Comparison of ENCODE assay signal across 26 cellular contexts in genomic region chr11:68015467-68015866, GRCh38. TPM values are rescaled to one million over a fixed set of nuclear protein-coding genes. Genes with fewer than 3 reads are reported as not detected.
"Had no signal": no experiment of that assay in that cellular context is flagged by ENCODE, and none has a peak within 500 bp of the region (broad histone marks: within the 10 kb centered on the region; RNA-seq: fewer than 3 reads in every experiment).

No MANE protein-coding gene starts in this region.

- ATAC-seq: natural killer cell; right cardiac atrium; stimulated activated naive CD8-positive, alpha-beta T cell treated with anti-CD3 and anti-CD28 coated beads, Interleukin-15, Interleukin-2, amounts not matched to agents 100 U/mL and 50 U/mL, for 24 hours had no signal

- H3K27ac Mint-ChIP-seq: activated naive CD4-positive, alpha-beta T cell treated with anti-CD3 and anti-CD28 coated beads for 36 hours; activated naive CD8-positive, alpha-beta T cell treated with anti-CD3 and anti-CD28 coated beads, Interleukin-2, amount 10 ng/mL, durations not matched to agents 7 days and 5 days; activated T-helper 1 cell treated with anti-CD3 and anti-CD28 coated beads, Interleukin-12 subunit alpha, Interleukin-12 subunit beta, Interleukin-2, Interleukin-4 antibody, amounts not matched to agents 30 ng/mL and 10 ng/mL and 1 ng/mL, durations not matched to agents 14 hours and 24 hours and 36 hours; natural killer cell; T-helper 17 cell had no signal

- H3K4me3 ChIP-seq: ascending aorta, neural progenitor cell, spleen, thoracic aorta had no signal

- H3K36me3 ChIP-seq: ascending aorta, neural progenitor cell, thoracic aorta, WERI-Rb-1 had no signal

- H3K9me3 Mint-ChIP-seq: activated naive CD4-positive, alpha-beta T cell treated with anti-CD3 and anti-CD28 coated beads for 36 hours; activated naive CD8-positive, alpha-beta T cell treated with anti-CD3 and anti-CD28 coated beads, Interleukin-2, amount 10 ng/mL, durations not matched to agents 7 days and 5 days; activated T-helper 1 cell treated with anti-CD3 and anti-CD28 coated beads, Interleukin-12 subunit alpha, Interleukin-12 subunit beta, Interleukin-2, Interleukin-4 antibody, amounts not matched to agents 30 ng/mL and 10 ng/mL and 1 ng/mL, durations not matched to agents 14 hours and 24 hours and 36 hours; brain; natural killer cell; neural progenitor cell had no signal

- H3K36me3 Mint-ChIP-seq: activated naive CD8-positive, alpha-beta T cell treated with anti-CD3 and anti-CD28 coated beads, Interleukin-2, amount 10 ng/mL, durations not matched to agents 7 days and 5 days; brain; natural killer cell; neural progenitor cell had no signal

- H3K27me3 ChIP-seq: ascending aorta, neural progenitor cell, spleen had no signal

- H3K4me2 ChIP-seq: neural progenitor cell had no signal

- H2AFZ ChIP-seq: neural progenitor cell had no signal

- DNase-seq: activated CD4-positive, alpha-beta T cell treated with anti-CD3 and anti-CD28 coated beads for 48 hours; activated CD4-positive, alpha-beta T cell treated with anti-CD3 and anti-CD28 coated beads, Interleukin-2, amount 50 U/mL, for 48 hours; activated CD8-positive, alpha-beta memory T cell treated with anti-CD3 and anti-CD28 coated beads, Interleukin-2, amount 50 U/mL, for 4 hours; activated effector memory CD4-positive, alpha-beta T cell treated with anti-CD3 and anti-CD28 coated beads, Interleukin-2, amount 50 U/mL, for 16 hours; activated naive CD4-positive, alpha-beta T cell treated with anti-CD3 and anti-CD28 coated beads for 36 hours; activated naive CD8-positive, alpha-beta T cell treated with anti-CD3 and anti-CD28 coated beads, Interleukin-2, amount 10 ng/mL, durations not matched to agents 7 days and 5 days; activated T-cell treated with anti-CD3 and anti-CD28 coated beads, Interleukin-2, amount 50 U/mL, for 1 hour; cortex of kidney; foreskin fibroblast; head of caudate nucleus; hippocampal formation; left cardiac atrium; mesendoderm; natural killer cell; spleen; stimulated activated naive CD8-positive, alpha-beta T cell treated with anti-CD3 and anti-CD28 coated beads, Interleukin-15, Interleukin-2, amounts not matched to agents 100 U/mL and 50 U/mL, for 24 hours; T-helper 17 cell; T1000; WERI-Rb-1 had no signal

- H3K4me1 Mint-ChIP-seq: activated naive CD8-positive, alpha-beta T cell treated with anti-CD3 and anti-CD28 coated beads, Interleukin-2, amount 10 ng/mL, durations not matched to agents 7 days and 5 days; T-helper 17 cell had no signal

- H3K9me3 ChIP-seq: ascending aorta, spleen, thoracic aorta had no signal

- H3K4me3 Mint-ChIP-seq: activated naive CD4-positive, alpha-beta T cell treated with anti-CD3 and anti-CD28 coated beads for 36 hours; activated naive CD8-positive, alpha-beta T cell treated with anti-CD3 and anti-CD28 coated beads, Interleukin-2, amount 10 ng/mL, durations not matched to agents 7 days and 5 days; activated T-helper 1 cell treated with anti-CD3 and anti-CD28 coated beads, Interleukin-12 subunit alpha, Interleukin-12 subunit beta, Interleukin-2, Interleukin-4 antibody, amounts not matched to agents 30 ng/mL and 10 ng/mL and 1 ng/mL, durations not matched to agents 14 hours and 24 hours and 36 hours; brain; natural killer cell; neural progenitor cell; T-helper 17 cell had no signal

- H3K27ac ChIP-seq: neural progenitor cell, thoracic aorta, WERI-Rb-1 had no signal

RNA-seq across cellular contexts. Expression of gene ALDH3B1, which starts 5.3 kb away (rescaled TPM):
- total RNA-seq: activated CD8-positive, alpha-beta memory T cell treated with anti-CD3 and anti-CD28 coated beads for 36 hours; activated naive CD4-positive, alpha-beta T cell treated with anti-CD3 and anti-CD28 coated beads for 36 hours; activated T-helper 1 cell treated with anti-CD3 and anti-CD28 coated beads, Interleukin-12 subunit alpha, Interleukin-12 subunit beta, Interleukin-2, Interleukin-4 antibody, amounts not matched to agents 30 ng/mL and 10 ng/mL and 1 ng/mL, durations not matched to agents 14 hours and 24 hours and 36 hours had no signal
